1 cellular context compared by ENCODE assay signal in the genomic region with DNA sequence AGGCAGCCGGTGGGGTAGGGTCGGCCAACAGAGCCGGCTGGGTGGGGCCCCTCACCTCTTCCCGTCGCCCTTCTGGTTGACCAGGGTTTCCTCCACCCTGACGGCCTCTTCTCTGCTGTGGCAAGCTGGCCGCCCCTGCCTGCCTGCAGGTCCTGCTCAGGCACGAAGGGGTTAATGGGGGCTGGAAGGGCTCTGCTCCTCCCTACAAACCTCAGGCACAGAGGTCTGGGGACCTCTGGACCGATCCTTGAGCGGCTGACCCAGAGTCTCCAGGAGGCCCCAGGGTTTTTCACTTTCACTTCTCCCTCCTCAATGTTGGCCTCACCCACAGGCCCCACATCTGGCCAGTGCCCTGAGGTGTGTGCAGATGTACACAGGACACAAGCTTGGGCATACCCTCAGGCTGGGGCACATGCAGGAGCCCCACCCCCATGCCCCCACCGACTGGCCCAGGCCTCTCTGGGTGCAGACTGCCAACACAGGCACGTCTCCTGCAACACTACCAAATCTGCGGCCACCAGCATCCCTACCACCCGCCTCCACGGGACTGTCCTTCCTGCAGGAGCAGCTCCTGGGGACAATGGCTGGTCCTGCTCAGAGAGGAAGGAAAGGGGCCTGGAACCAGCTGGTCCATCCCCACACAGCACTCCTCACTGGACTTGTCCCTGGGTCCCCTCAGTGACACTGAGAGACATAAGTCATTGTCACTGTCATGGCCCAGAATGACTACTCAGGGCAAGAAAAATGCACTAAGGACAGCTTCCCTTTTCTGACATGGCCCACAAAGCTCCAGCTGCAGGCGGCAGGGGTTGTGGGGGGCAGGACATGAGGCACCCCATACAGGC.
TF ChIP-seq lines count a peak whose summit lies in the region.

No MANE protein-coding gene starts in this region.

TF ChIP-seq in HEK293, 187 proteins besides CTCF, POLR2A, EP300 and RAD21 (continued from another document):
- TF ChIP-seq, protein P1, sequence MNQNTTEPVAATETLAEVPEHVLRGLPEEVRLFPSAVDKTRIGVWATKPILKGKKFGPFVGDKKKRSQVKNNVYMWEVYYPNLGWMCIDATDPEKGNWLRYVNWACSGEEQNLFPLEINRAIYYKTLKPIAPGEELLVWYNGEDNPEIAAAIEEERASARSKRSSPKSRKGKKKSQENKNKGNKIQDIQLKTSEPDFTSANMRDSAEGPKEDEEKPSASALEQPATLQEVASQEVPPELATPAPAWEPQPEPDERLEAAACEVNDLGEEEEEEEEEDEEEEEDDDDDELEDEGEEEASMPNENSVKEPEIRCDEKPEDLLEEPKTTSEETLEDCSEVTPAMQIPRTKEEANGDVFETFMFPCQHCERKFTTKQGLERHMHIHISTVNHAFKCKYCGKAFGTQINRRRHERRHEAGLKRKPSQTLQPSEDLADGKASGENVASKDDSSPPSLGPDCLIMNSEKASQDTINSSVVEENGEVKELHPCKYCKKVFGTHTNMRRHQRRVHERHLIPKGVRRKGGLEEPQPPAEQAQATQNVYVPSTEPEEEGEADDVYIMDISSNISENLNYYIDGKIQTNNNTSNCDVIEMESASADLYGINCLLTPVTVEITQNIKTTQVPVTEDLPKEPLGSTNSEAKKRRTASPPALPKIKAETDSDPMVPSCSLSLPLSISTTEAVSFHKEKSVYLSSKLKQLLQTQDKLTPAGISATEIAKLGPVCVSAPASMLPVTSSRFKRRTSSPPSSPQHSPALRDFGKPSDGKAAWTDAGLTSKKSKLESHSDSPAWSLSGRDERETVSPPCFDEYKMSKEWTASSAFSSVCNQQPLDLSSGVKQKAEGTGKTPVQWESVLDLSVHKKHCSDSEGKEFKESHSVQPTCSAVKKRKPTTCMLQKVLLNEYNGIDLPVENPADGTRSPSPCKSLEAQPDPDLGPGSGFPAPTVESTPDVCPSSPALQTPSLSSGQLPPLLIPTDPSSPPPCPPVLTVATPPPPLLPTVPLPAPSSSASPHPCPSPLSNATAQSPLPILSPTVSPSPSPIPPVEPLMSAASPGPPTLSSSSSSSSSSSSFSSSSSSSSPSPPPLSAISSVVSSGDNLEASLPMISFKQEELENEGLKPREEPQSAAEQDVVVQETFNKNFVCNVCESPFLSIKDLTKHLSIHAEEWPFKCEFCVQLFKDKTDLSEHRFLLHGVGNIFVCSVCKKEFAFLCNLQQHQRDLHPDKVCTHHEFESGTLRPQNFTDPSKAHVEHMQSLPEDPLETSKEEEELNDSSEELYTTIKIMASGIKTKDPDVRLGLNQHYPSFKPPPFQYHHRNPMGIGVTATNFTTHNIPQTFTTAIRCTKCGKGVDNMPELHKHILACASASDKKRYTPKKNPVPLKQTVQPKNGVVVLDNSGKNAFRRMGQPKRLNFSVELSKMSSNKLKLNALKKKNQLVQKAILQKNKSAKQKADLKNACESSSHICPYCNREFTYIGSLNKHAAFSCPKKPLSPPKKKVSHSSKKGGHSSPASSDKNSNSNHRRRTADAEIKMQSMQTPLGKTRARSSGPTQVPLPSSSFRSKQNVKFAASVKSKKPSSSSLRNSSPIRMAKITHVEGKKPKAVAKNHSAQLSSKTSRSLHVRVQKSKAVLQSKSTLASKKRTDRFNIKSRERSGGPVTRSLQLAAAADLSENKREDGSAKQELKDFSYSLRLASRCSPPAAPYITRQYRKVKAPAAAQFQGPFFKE (tag by site-specific recombination; IDR thresholded peaks at IDR 0.05; ENCODE audit: borderline replicate concordance): no peak
- no peak for TF ChIP-seq PRDM1 (tag by site-specific recombination; IDR thresholded peaks at IDR 0.05)
- no peak for TF ChIP-seq ZNF223 (tag by site-specific recombination; IDR thresholded peaks at IDR 0.05)
- TF ChIP-seq ZNF37A (tag by site-specific recombination; IDR thresholded peaks at IDR 0.05): no peak
- no peak for TF ChIP-seq ZNF621 (tag by site-specific recombination; IDR thresholded peaks at IDR 0.05)
- TF ChIP-seq MEIS1 (CRISPR knock-in tag; IDR thresholded peaks at IDR 0.05; ENCODE audit: borderline replicate concordance): no peak
- TF ChIP-seq HOXC10 (CRISPR knock-in tag; IDR thresholded peaks at IDR 0.05): no peak
- TF ChIP-seq, protein P2, sequence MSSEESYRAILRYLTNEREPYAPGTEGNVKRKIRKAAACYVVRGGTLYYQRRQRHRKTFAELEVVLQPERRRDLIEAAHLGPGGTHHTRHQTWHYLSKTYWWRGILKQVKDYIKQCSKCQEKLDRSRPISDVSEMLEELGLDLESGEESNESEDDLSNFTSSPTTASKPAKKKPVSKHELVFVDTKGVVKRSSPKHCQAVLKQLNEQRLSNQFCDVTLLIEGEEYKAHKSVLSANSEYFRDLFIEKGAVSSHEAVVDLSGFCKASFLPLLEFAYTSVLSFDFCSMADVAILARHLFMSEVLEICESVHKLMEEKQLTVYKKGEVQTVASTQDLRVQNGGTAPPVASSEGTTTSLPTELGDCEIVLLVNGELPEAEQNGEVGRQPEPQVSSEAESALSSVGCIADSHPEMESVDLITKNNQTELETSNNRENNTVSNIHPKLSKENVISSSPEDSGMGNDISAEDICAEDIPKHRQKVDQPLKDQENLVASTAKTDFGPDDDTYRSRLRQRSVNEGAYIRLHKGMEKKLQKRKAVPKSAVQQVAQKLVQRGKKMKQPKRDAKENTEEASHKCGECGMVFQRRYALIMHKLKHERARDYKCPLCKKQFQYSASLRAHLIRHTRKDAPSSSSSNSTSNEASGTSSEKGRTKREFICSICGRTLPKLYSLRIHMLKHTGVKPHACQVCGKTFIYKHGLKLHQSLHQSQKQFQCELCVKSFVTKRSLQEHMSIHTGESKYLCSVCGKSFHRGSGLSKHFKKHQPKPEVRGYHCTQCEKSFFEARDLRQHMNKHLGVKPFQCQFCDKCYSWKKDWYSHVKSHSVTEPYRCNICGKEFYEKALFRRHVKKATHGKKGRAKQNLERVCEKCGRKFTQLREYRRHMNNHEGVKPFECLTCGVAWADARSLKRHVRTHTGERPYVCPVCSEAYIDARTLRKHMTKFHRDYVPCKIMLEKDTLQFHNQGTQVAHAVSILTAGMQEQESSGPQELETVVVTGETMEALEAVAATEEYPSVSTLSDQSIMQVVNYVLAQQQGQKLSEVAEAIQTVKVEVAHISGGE (tag by site-specific recombination; conservative IDR thresholded peaks at IDR 0.05; ENCODE audit: low read depth): no peak
- TF ChIP-seq ZNF248 (tag by site-specific recombination; IDR thresholded peaks at IDR 0.05): no peak
- TF ChIP-seq ZNF354C (tag by site-specific recombination; IDR thresholded peaks at IDR 0.05; ENCODE audit: borderline replicate concordance, low read depth): no peak
- TF ChIP-seq ZNF791 (tag by site-specific recombination; IDR thresholded peaks at IDR 0.05): no peak
- no peak for TF ChIP-seq ZNF366 (tag by site-specific recombination; conservative IDR thresholded peaks at IDR 0.05)
- no peak for TF ChIP-seq ZNF777 (tag by site-specific recombination; IDR thresholded peaks at IDR 0.05; ENCODE audit: borderline replicate concordance)
- no peak for TF ChIP-seq ZIC2 (tag by site-specific recombination; IDR thresholded peaks at IDR 0.05)
- no peak for TF ChIP-seq ZBTB17 (tag by site-specific recombination; IDR thresholded peaks at IDR 0.05)
- TF ChIP-seq REPIN1 (tag by site-specific recombination; IDR thresholded peaks at IDR 0.05; ENCODE audit: low read depth): no peak
- no peak for TF ChIP-seq YY2 (tag by site-specific recombination; IDR thresholded peaks at IDR 0.05)
- TF ChIP-seq ZNF560 (tag by site-specific recombination; IDR thresholded peaks at IDR 0.05; ENCODE audit: borderline replicate concordance): no peak
